ENCODE assay signal across 1 cellular context in genomic region chr2:186484062-186484735, GRCh38.
TF ChIP-seq lines count a peak whose summit lies in the region.

No MANE protein-coding gene starts in this region.

TF ChIP-seq in SK-N-SH, 30 proteins besides CTCF, POLR2A, EP300 and RAD21 (continued from another document):
- TF ChIP-seq IRF3 (IDR thresholded peaks at IDR 0.05; ENCODE audit: low read depth, low read length) (no peak), CHD2 (IDR thresholded peaks at IDR 0.05; ENCODE audit: low read length, partially characterized antibody) (no peak), RXRA (IDR thresholded peaks at IDR 0.05; ENCODE audit: borderline replicate concordance, low read depth) (no peak), FOXM1 (IDR thresholded peaks at IDR 0.05; ENCODE audit: low read depth) (no peak), FOXJ3 (CRISPR knock-in tag; IDR thresholded peaks at IDR 0.05) (no peak), MXI1 (IDR thresholded peaks at IDR 0.05; ENCODE audit: low read depth, low read length) (no peak), TCF12 (IDR thresholded peaks at IDR 0.05) (no peak), TEAD4 (IDR thresholded peaks at IDR 0.05; ENCODE audit: borderline replicate concordance, insufficient read depth) (no peak), RCOR1 (IDR thresholded peaks at IDR 0.05; ENCODE audit: low read length) (no peak), SIN3A (IDR thresholded peaks at IDR 0.05; ENCODE audit: borderline replicate concordance, low read depth, low read length) (no peak), USF1 (IDR thresholded peaks at IDR 0.05; ENCODE audit: borderline replicate concordance, low read depth) (no peak)
TF ChIP-seq in SK-N-SH: peak in this region for 0.
